1 cellular context compared by ENCODE assay signal in genomic region chr2:109171444-109172334, GRCh38.
A peak's percentile ranks its signal among the peaks of the same experiment; 100 is the strongest.
TF ChIP-seq lines count a peak whose summit lies in the region.

No MANE protein-coding gene starts in this region.

TF ChIP-seq in HEK293, 187 proteins besides CTCF, POLR2A, EP300 and RAD21 (continued from another document):
- TF ChIP-seq, protein P1, sequence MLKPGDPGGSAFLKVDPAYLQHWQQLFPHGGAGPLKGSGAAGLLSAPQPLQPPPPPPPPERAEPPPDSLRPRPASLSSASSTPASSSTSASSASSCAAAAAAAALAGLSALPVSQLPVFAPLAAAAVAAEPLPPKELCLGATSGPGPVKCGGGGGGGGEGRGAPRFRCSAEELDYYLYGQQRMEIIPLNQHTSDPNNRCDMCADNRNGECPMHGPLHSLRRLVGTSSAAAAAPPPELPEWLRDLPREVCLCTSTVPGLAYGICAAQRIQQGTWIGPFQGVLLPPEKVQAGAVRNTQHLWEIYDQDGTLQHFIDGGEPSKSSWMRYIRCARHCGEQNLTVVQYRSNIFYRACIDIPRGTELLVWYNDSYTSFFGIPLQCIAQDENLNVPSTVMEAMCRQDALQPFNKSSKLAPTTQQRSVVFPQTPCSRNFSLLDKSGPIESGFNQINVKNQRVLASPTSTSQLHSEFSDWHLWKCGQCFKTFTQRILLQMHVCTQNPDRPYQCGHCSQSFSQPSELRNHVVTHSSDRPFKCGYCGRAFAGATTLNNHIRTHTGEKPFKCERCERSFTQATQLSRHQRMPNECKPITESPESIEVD (tag by site-specific recombination; IDR thresholded peaks at IDR 0.05) = no peak
- TF ChIP-seq ZNF398 (tag by site-specific recombination; IDR thresholded peaks at IDR 0.05) (no peak), ZNF677 (tag by site-specific recombination; IDR thresholded peaks at IDR 0.05) (no peak), ZNF830 (tag by site-specific recombination; IDR thresholded peaks at IDR 0.05; ENCODE audit: low read depth) (no peak), ZNF26 (tag by site-specific recombination; IDR thresholded peaks at IDR 0.05) (no peak), MEIS1 (CRISPR knock-in tag; IDR thresholded peaks at IDR 0.05; ENCODE audit: borderline replicate concordance) (no peak), ZNF24 (tag by site-specific recombination; IDR thresholded peaks at IDR 0.05) (no peak), ZNF112 (tag by site-specific recombination; IDR thresholded peaks at IDR 0.05) (no peak), HOXC10 (CRISPR knock-in tag; IDR thresholded peaks at IDR 0.05) (no peak), ZNF501 (tag by site-specific recombination; IDR thresholded peaks at IDR 0.05) (no peak), RBAK (tag by site-specific recombination; IDR thresholded peaks at IDR 0.05) (no peak), ZBTB10 (tag by site-specific recombination; IDR thresholded peaks at IDR 0.05) (no peak), ZNF146 (tag by site-specific recombination; IDR thresholded peaks at IDR 0.05) (no peak), ZNF791 (tag by site-specific recombination; IDR thresholded peaks at IDR 0.05) (no peak), ZNF48 (tag by site-specific recombination; IDR thresholded peaks at IDR 0.05) (no peak), ZBTB8A (tag by site-specific recombination; IDR thresholded peaks at IDR 0.05) (peak; percentile 48; the same call in 1 of the 2 replicates), ZNF529 (tag by site-specific recombination; IDR thresholded peaks at IDR 0.05; ENCODE audit: insufficient replicate concordance) (no peak), PBX3 (CRISPR knock-in tag; IDR thresholded peaks at IDR 0.05) (no peak), ZIC2 (tag by site-specific recombination; IDR thresholded peaks at IDR 0.05) (0 out of 2 replicates have a peak, but pooled peaks have one; percentile 17), ZNF843 (tag by site-specific recombination; IDR thresholded peaks at IDR 0.05) (no peak), ELK4 (IDR thresholded peaks at IDR 0.05; ENCODE audit: borderline replicate concordance, low read depth, low read length) (no peak), WT1 (tag by site-specific recombination; IDR thresholded peaks at IDR 0.05) (no peak), ATF2 (tag by site-specific recombination; IDR thresholded peaks at IDR 0.05; ENCODE audit: low read depth) (no peak), YY1 (tag by site-specific recombination; IDR thresholded peaks at IDR 0.05) (no peak), OVOL3 (tag by site-specific recombination; IDR thresholded peaks at IDR 0.05) (no peak), FEZF1 (tag by site-specific recombination; IDR thresholded peaks at IDR 0.05) (peak; percentile 70), GLI2 (tag by site-specific recombination; IDR thresholded peaks at IDR 0.05; ENCODE audit: borderline replicate concordance, low read depth) (no peak), ZNF2 (tag by site-specific recombination; IDR thresholded peaks at IDR 0.05) (no peak), KLF9 (tag by site-specific recombination; IDR thresholded peaks at IDR 0.05; ENCODE audit: low read depth) (no peak), ZNF23 (tag by site-specific recombination; IDR thresholded peaks at IDR 0.05; ENCODE audit: borderline replicate concordance) (no peak), ZNF274 (IDR thresholded peaks at IDR 0.05; ENCODE audit: low read length) (no peak), ZNF274 (tag by site-specific recombination; IDR thresholded peaks at IDR 0.05; ENCODE audit: borderline replicate concordance) (no peak), ZBTB7A (tag by site-specific recombination; IDR thresholded peaks at IDR 0.05; ENCODE audit: low read depth) (no peak), ZNF768 (tag by site-specific recombination; IDR thresholded peaks at IDR 0.05) (no peak), ZNF792 (tag by site-specific recombination; IDR thresholded peaks at IDR 0.05) (no peak)
- TF ChIP-seq, protein P2, sequence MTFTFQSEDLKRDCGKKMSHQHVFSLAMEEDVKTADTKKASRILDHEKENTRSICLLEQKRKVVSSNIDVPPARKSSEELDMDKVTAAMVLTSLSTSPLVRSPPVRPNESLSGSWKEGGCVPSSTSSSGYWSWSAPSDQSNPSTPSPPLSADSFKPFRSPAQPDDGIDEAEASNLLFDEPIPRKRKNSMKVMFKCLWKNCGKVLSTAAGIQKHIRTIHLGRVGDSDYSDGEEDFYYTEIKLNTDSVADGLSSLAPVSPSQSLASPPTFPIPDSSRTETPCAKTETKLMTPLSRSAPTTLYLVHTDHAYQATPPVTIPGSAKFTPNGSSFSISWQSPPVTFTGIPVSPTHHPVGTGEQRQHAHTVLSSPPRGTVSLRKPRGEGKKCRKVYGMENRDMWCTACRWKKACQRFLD (tag by site-specific recombination; IDR thresholded peaks at IDR 0.05) = no peak
- TF ChIP-seq, protein P3, sequence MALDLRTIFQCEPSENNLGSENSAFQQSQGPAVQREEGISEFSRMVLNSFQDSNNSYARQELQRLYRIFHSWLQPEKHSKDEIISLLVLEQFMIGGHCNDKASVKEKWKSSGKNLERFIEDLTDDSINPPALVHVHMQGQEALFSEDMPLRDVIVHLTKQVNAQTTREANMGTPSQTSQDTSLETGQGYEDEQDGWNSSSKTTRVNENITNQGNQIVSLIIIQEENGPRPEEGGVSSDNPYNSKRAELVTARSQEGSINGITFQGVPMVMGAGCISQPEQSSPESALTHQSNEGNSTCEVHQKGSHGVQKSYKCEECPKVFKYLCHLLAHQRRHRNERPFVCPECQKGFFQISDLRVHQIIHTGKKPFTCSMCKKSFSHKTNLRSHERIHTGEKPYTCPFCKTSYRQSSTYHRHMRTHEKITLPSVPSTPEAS (tag by site-specific recombination; IDR thresholded peaks at IDR 0.05) = no peak
- TF ChIP-seq, protein P4, sequence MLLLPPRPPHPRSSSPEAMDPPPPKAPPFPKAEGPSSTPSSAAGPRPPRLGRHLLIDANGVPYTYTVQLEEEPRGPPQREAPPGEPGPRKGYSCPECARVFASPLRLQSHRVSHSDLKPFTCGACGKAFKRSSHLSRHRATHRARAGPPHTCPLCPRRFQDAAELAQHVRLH (tag by site-specific recombination; IDR thresholded peaks at IDR 0.05) = no peak
- TF ChIP-seq, protein P5, sequence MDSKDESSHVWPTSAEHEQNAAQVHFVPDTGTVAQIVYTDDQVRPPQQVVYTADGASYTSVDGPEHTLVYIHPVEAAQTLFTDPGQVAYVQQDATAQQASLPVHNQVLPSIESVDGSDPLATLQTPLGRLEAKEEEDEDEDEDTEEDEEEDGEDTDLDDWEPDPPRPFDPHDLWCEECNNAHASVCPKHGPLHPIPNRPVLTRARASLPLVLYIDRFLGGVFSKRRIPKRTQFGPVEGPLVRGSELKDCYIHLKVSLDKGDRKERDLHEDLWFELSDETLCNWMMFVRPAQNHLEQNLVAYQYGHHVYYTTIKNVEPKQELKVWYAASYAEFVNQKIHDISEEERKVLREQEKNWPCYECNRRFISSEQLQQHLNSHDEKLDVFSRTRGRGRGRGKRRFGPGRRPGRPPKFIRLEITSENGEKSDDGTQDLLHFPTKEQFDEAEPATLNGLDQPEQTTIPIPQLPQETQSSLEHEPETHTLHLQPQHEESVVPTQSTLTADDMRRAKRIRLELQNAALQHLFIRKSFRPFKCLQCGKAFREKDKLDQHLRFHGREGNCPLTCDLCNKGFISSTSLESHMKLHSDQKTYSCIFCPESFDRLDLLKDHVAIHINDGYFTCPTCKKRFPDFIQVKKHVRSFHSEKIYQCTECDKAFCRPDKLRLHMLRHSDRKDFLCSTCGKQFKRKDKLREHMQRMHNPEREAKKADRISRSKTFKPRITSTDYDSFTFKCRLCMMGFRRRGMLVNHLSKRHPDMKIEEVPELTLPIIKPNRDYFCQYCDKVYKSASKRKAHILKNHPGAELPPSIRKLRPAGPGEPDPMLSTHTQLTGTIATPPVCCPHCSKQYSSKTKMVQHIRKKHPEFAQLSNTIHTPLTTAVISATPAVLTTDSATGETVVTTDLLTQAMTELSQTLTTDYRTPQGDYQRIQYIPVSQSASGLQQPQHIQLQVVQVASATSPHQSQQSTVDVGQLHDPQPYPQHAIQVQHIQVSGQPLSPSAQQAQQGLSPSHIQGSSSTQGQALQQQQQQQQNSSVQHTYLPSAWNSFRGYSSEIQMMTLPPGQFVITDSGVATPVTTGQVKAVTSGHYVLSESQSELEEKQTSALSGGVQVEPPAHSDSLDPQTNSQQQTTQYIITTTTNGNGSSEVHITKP (tag by site-specific recombination; IDR thresholded peaks at IDR 0.05) = no peak
